Comparison of ENCODE assay signal across 14 cellular contexts in genomic region chr17:29583324-29584248, GRCh38. TPM values are rescaled to one million over a fixed set of nuclear protein-coding genes. Genes with fewer than 3 reads are reported as not detected.
DNase-seq lines count a peak whose midpoint lies in the region; ATAC-seq lines count a peak whose summit lies in the region.
"Had no signal": no experiment of that assay in that cellular context is flagged by ENCODE, and none has a peak within 500 bp of the region (broad histone marks: within the 10 kb centered on the region; RNA-seq: fewer than 3 reads in every experiment).

No MANE protein-coding gene starts in this region.

- H3K4me3 ChIP-seq in CD4-positive, alpha-beta memory T cell (ENCODE audit: low read length in 2 of 2) = no peak overlapping the region
- H3K4me3 ChIP-seq: body of pancreas had no signal

- no peaks in the 10 kb centered on the region for H3K27me3 ChIP-seq in CD4-positive, alpha-beta memory T cell (ENCODE audit: insufficient read depth, low read length)
- H3K27me3 ChIP-seq: body of pancreas had no signal

- H3K4me1 ChIP-seq in CD4-positive, alpha-beta memory T cell (ENCODE audit: insufficient read depth, low read length) = peaks cover 52% of the 10 kb centered on the region

- peaks cover 13 to 15% of the 10 kb centered on the region in 2 donors for H3K36me3 Mint-ChIP-seq in activated T-cell treated with anti-CD3 and anti-CD28 coated beads, Interleukin-2, amount 50 U/mL, for 72 hours (ENCODE audit: insufficient read depth in 2 of 2)
- H3K36me3 Mint-ChIP-seq in T-cell = peaks cover 13% of the 10 kb centered on the region
- H3K36me3 Mint-ChIP-seq in stimulated activated naive B cell treated with anti-CD40 and anti-IgM and Interleukin-4, amounts not matched to agents 10 μg/mL and 1 μg/mL and 100 μg/mL, for 72 hours = peaks cover 35 to 43% of the 10 kb centered on the region in 2 donors
- H3K36me3 Mint-ChIP-seq in CD4-positive, alpha-beta memory T cell = peaks cover 12 to 26% of the 10 kb centered on the region in 2 donors

- H3K27ac Mint-ChIP-seq in activated T-cell treated with anti-CD3 and anti-CD28 coated beads, Interleukin-2, amount 50 U/mL, for 72 hours = peak overlapping the region; percentile 77
- peak overlapping the region; percentile 73 to 86 for H3K27ac Mint-ChIP-seq in T-cell
- H3K27ac Mint-ChIP-seq in stimulated activated naive B cell treated with anti-CD40 and anti-IgM and Interleukin-4, amounts not matched to agents 10 μg/mL and 1 μg/mL and 100 μg/mL, for 72 hours = peak overlapping the region; percentile 83
- H3K27ac Mint-ChIP-seq in CD4-positive, alpha-beta memory T cell = peak overlapping the region in 3 of 7 donors; percentile 41 to 85 (median 78)

- POLR2A ChIA-PET in T-cell (lab: Charles Lee) = interaction anchor here in 1 of 2 donors (0.6 kb wide), 1 partner anchor 290 kb away, joined by 3 read pairs; no protein-coding TSS in a partner anchor
- POLR2A ChIA-PET in CD4-positive, alpha-beta memory T cell (lab: Charles Lee; ENCODE audit: partially characterized antibody) = interaction anchor here (3.5 to 12.9 kb wide), 3 partner anchors 8 to 33 kb away, joined by 21 to 127 read pairs (median 115); partner anchors contain the start of genes ABHD15, ANKRD13B and TP53I13

- no peak for DNase-seq in activated T-cell treated with anti-CD3 and anti-CD28 coated beads, Interleukin-2, amount 50 U/mL, for 72 hours
- DNase-seq in activated T-cell treated with anti-CD3 and anti-CD28 coated beads for 4 hours (no peak), T-cell (no peak), epithelial cell of prostate (ENCODE audit: low read depth, low spot score) (peak; percentile 57), nucleus accumbens (lab: John Stamatoyannopoulos, UW) (no peak)
- no peak for DNase-seq in stimulated activated naive B cell treated with anti-CD40 and anti-IgM and Interleukin-4, amounts not matched to agents 10 μg/mL and 1 μg/mL and 100 μg/mL, for 72 hours
- DNase-seq in CD4-positive, alpha-beta memory T cell = no peak
- DNase-seq: activated CD4-positive, alpha-beta T cell treated with anti-CD3 and anti-CD28 coated beads for 4 hours; foreskin fibroblast; mesendoderm; NCI-H1092 treated with DMSO at 0.1 percent for 48 hours had no signal

- no peak overlapping the region for H3K4me3 Mint-ChIP-seq in activated T-cell treated with anti-CD3 and anti-CD28 coated beads, Interleukin-2, amount 50 U/mL, for 72 hours
- no peak overlapping the region for H3K4me3 Mint-ChIP-seq in T-cell
- peak overlapping the region in 1 of 2 donors; percentile 11 for H3K4me3 Mint-ChIP-seq in stimulated activated naive B cell treated with anti-CD40 and anti-IgM and Interleukin-4, amounts not matched to agents 10 μg/mL and 1 μg/mL and 100 μg/mL, for 72 hours
- peak overlapping the region in 3 of 8 donors; percentile 35 to 59 (median 36) for H3K4me3 Mint-ChIP-seq in CD4-positive, alpha-beta memory T cell

- CTCF ChIA-PET in T-cell (lab: Charles Lee) = interaction anchor here (0.7 to 1.6 kb wide), 3 partner anchors 32 to 412 kb away, joined by 3 read pairs; no protein-coding TSS in a partner anchor
- CTCF ChIA-PET in CD4-positive, alpha-beta memory T cell (lab: Charles Lee; ENCODE audit: partially characterized antibody) = interaction anchor here (1.0 to 28.5 kb wide), 3 partner anchors 9 to 33 kb away, joined by 3 to 523 read pairs (median 105); partner anchors contain the start of genes ANKRD13B and CORO6

- H3K9me3 Mint-ChIP-seq in activated T-cell treated with anti-CD3 and anti-CD28 coated beads, Interleukin-2, amount 50 U/mL, for 72 hours = no peaks in the 10 kb centered on the region
- no peaks in the 10 kb centered on the region for H3K9me3 Mint-ChIP-seq in T-cell
- peaks cover 2 to 4% of the 10 kb centered on the region in 2 donors for H3K9me3 Mint-ChIP-seq in stimulated activated naive B cell treated with anti-CD40 and anti-IgM and Interleukin-4, amounts not matched to agents 10 μg/mL and 1 μg/mL and 100 μg/mL, for 72 hours
- H3K9me3 Mint-ChIP-seq in CD4-positive, alpha-beta memory T cell = no peaks in the 10 kb centered on the region

- H3K27me3 Mint-ChIP-seq in activated T-cell treated with anti-CD3 and anti-CD28 coated beads, Interleukin-2, amount 50 U/mL, for 72 hours (ENCODE audit: low read depth) = no peaks in the 10 kb centered on the region
- H3K27me3 Mint-ChIP-seq in T-cell = no peaks in the 10 kb centered on the region
- no peaks in the 10 kb centered on the region for H3K27me3 Mint-ChIP-seq in stimulated activated naive B cell treated with anti-CD40 and anti-IgM and Interleukin-4, amounts not matched to agents 10 μg/mL and 1 μg/mL and 100 μg/mL, for 72 hours
- H3K27me3 Mint-ChIP-seq in CD4-positive, alpha-beta memory T cell = no peaks in the 10 kb centered on the region

- peaks cover 61% of the 10 kb centered on the region for H3K4me1 Mint-ChIP-seq in activated T-cell treated with anti-CD3 and anti-CD28 coated beads, Interleukin-2, amount 50 U/mL, for 72 hours (ENCODE audit: low read depth)
- H3K4me1 Mint-ChIP-seq in T-cell = peaks cover 51 to 55% (median 55%) of the 10 kb centered on the region in 3 donors
- H3K4me1 Mint-ChIP-seq in stimulated activated naive B cell treated with anti-CD40 and anti-IgM and Interleukin-4, amounts not matched to agents 10 μg/mL and 1 μg/mL and 100 μg/mL, for 72 hours = peaks cover 44 to 63% of the 10 kb centered on the region in 2 donors
- peaks cover 28 to 65% (median 44%) of the 10 kb centered on the region in 4 donors for H3K4me1 Mint-ChIP-seq in CD4-positive, alpha-beta memory T cell

- intact Hi-C loops in CD4-positive, alpha-beta memory T cell (cut with micrococcal nuclease) = no loop called here

- no peak for ATAC-seq in activated T-cell treated with anti-CD3 and anti-CD28 coated beads, Interleukin-2, amount 50 U/mL, for 72 hours (replicated peaks in 1 of 2)
- ATAC-seq in T-cell (replicated peaks in 1 of 4) = no peak
- ATAC-seq in stimulated activated naive B cell treated with anti-CD40 and anti-IgM and Interleukin-4, amounts not matched to agents 10 μg/mL and 1 μg/mL and 100 μg/mL, for 72 hours (replicated peaks) = no peak
- no peak for ATAC-seq in activated CD4-positive, CD25-positive, alpha-beta regulatory T cell treated with anti-CD3 and anti-CD28 coated beads, Interleukin-2, amount 50 U/mL, for 24 hours
- ATAC-seq: body of pancreas had no signal

- peaks cover 10% of the 10 kb centered on the region for H3K36me3 ChIP-seq in CD4-positive, alpha-beta memory T cell (ENCODE audit: insufficient read depth, low read length)

- H3K27ac ChIP-seq in epithelial cell of prostate = peak overlapping the region; percentile 39
- H3K27ac ChIP-seq in CD4-positive, alpha-beta memory T cell (ENCODE audit: low read depth, low read length) = no peak overlapping the region
- H3K27ac ChIP-seq: HL-60 had no signal

- H3K9me3 ChIP-seq in CD4-positive, alpha-beta memory T cell (ENCODE audit: control insufficient read depth in 1 of 2, low read length in 2 of 2) = no peaks in the 10 kb centered on the region
- H3K9me3 ChIP-seq: body of pancreas had no signal

RNA-seq across cellular contexts. Expression of gene GIT1, which starts 5.9 kb away (rescaled TPM):
- total RNA-seq in activated T-cell treated with anti-CD3 and anti-CD28 coated beads, Interleukin-2, amount 50 U/mL, for 72 hours = 10 to 100 TPM; 45.0 to 47.4 TPM
- 10 to 100 TPM; 36.7 to 86.4 (median 71.8) TPM for total RNA-seq in T-cell
- 10 to 100 TPM; 78.9 to 82.8 TPM for total RNA-seq in CD4-positive, alpha-beta memory T cell
- 10 to 100 TPM in 1 of 2 donors, 1 to 10 TPM in 1; 4.2 to 24.9 TPM for polyA plus RNA-seq in CD4-positive, alpha-beta memory T cell

RNA-seq across cellular contexts. Expression of gene ANKRD13B, which starts 9.3 kb away (rescaled TPM):
- 10 to 100 TPM in 1 of 2 donors, 1 to 10 TPM in 1; 7.9 to 13.5 TPM for total RNA-seq in activated T-cell treated with anti-CD3 and anti-CD28 coated beads, Interleukin-2, amount 50 U/mL, for 72 hours
- total RNA-seq in T-cell = 1 to 10 TPM; 1.7 to 6.4 (median 4.1) TPM
- total RNA-seq in CD4-positive, alpha-beta memory T cell = 1 to 10 TPM; 1.3 to 2.3 TPM
- not detected for polyA plus RNA-seq in CD4-positive, alpha-beta memory T cell

RNA-seq across cellular contexts. Expression of gene TP53I13, which starts 15.1 kb away (rescaled TPM):
- 100 to 1,000 TPM in 1 of 2 donors, 10 to 100 TPM in 1; 77.4 to 103 TPM for total RNA-seq in activated T-cell treated with anti-CD3 and anti-CD28 coated beads, Interleukin-2, amount 50 U/mL, for 72 hours
- total RNA-seq in T-cell = 100 to 1,000 TPM in 3 of 5 donors, 10 to 100 TPM in 2; 56.0 to 166 (median 128) TPM
- total RNA-seq in CD4-positive, alpha-beta memory T cell = 100 to 1,000 TPM; 149 to 158 TPM
- 10 to 100 TPM; 31.5 to 47.5 TPM for polyA plus RNA-seq in CD4-positive, alpha-beta memory T cell

RNA-seq across cellular contexts. Expression of gene ABHD15, which starts 16.7 kb away (rescaled TPM):
- total RNA-seq in activated T-cell treated with anti-CD3 and anti-CD28 coated beads, Interleukin-2, amount 50 U/mL, for 72 hours = 1 to 10 TPM; 7.4 to 7.7 TPM
- 10 to 100 TPM in 4 of 5 donors, 1 to 10 TPM in 1; 7.9 to 23.1 (median 16.5) TPM for total RNA-seq in T-cell
- total RNA-seq in CD4-positive, alpha-beta memory T cell = 10 to 100 TPM; 18.1 to 18.8 TPM
- 10 to 100 TPM in 1 of 2 donors, 1 to 10 TPM in 1; 8.2 to 13.5 TPM for polyA plus RNA-seq in CD4-positive, alpha-beta memory T cell

RNA-seq across cellular contexts. Expression of gene CORO6, which starts 39.1 kb away (rescaled TPM):
- 10 to 100 TPM; 10.4 to 13.9 TPM for total RNA-seq in activated T-cell treated with anti-CD3 and anti-CD28 coated beads, Interleukin-2, amount 50 U/mL, for 72 hours
- 1 to 10 TPM; 2.4 to 4.1 (median 3.6) TPM for total RNA-seq in T-cell
- total RNA-seq in CD4-positive, alpha-beta memory T cell = 1 to 10 TPM; 1.6 to 2.2 TPM
- polyA plus RNA-seq in CD4-positive, alpha-beta memory T cell = not detected
